In the genomic region with DNA sequence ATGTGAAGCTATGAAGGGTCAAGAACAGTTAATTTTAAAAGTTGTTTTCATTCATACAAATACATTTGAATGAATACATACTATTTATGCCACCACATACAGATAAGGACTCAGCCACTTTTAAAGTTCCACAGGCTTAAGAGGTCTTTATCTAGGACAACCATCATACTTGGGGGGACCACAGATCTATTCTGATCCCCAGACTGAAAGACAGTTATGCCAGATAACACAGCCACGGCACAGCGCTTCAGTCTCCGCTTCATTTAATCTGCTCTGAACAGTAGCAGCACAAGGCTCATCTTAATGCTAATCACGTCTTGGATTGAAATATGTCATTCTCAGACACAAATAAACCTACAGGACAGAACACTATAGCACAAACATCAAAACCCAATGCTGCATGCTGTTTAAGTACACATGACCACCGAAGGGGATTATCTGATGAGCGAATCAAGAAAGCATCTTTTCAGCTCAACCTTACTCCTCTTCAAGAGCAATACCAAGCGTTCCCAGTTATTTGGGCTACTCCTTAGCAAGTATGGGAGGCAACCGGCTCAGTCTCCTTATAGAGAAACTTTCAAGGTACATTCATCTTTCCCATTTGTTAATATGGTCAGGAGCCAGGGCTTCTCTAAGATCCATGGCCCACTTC, we compare ENCODE assay signal across 16 cellular contexts. TPM values are rescaled to one million over a fixed set of nuclear protein-coding genes. Genes with fewer than 3 reads are reported as not detected.
DNase-seq lines count a peak whose midpoint lies in the region; TF ChIP-seq lines count a peak whose summit lies in the region.
"Had no signal": no experiment of that assay in that cellular context is flagged by ENCODE, and none has a peak within 500 bp of the region (broad histone marks: within the 10 kb centered on the region; RNA-seq: fewer than 3 reads in every experiment).

No MANE protein-coding gene starts in this region.

- no peak for TF ChIP-seq EP300 in esophagus muscularis mucosa (IDR thresholded peaks at IDR 0.05)

- TSS peak; percentile 70 for BruUV-seq in Caco-2 (replicated peaks; lab: Mats Ljungman, UMichigan)
- no TSS peak for BruUV-seq in mammary epithelial cell (replicated peaks; lab: Mats Ljungman, UMichigan)

- H3K79me1 ChIP-seq in neuronal stem cell (ENCODE audit: low read depth, low read length) = no peaks in the 10 kb centered on the region

- H3K4me2 ChIP-seq in neuronal stem cell (ENCODE audit: insufficient read depth, low read length, poor library complexity, severe bottlenecking) (no peak overlapping the region), mammary epithelial cell (ENCODE audit: insufficient read depth, low read depth, low read length) (no peak overlapping the region)
- H3K4me2 ChIP-seq: KMS-11 had no signal

- 89% methylated on average over 8 of the region's 8 CpGs for WGBS in esophagus muscularis mucosa
- WGBS in neuronal stem cell (ENCODE audit: extremely low coverage in 2 of 2, insufficient read length in 2 of 2, insufficient replicate concordance in 1 of 2), 2 donors = no CpG with 5 or more reads among the region's 8 CpGs
- 99% methylated on average over 8 of the region's 8 CpGs for WGBS in mammary epithelial cell (ENCODE audit: low coverage, missing lambda C conversion rate)

- no peak overlapping the region for H2AK5ac ChIP-seq in neuronal stem cell (ENCODE audit: low read depth, low read length)

- H2AFZ ChIP-seq in neuronal stem cell (ENCODE audit: low read length) (no peak overlapping the region), mammary epithelial cell (ENCODE audit: low read depth, low read length) (no peak overlapping the region)

- H3K9me3 ChIP-seq in Caco-2 = no peaks in the 10 kb centered on the region
- no peaks in the 10 kb centered on the region for H3K9me3 ChIP-seq in SJSA1 (replicated peaks)
- H3K9me3 ChIP-seq in esophagus muscularis mucosa = no peaks in the 10 kb centered on the region
- no peaks in the 10 kb centered on the region for H3K9me3 ChIP-seq in neuronal stem cell (replicated peaks in 1 of 2; ENCODE audit: control insufficient read depth in 2 of 2, insufficient read depth in 1 of 2, low read depth in 1 of 2, low read length in 2 of 2)
- H3K9me3 ChIP-seq in mammary epithelial cell (replicated peaks; ENCODE audit: insufficient read depth, low read length) = no peaks in the 10 kb centered on the region
- H3K9me3 ChIP-seq: BE2C, breast epithelium, prostate gland, vagina had no signal

- no peak for TF ChIP-seq POLR2A in esophagus muscularis mucosa (IDR thresholded peaks at IDR 0.05; ENCODE audit: low read depth)

- no peak overlapping the region for H3K14ac ChIP-seq in neuronal stem cell (ENCODE audit: low read length)

- no peak overlapping the region for H2BK120ac ChIP-seq in neuronal stem cell (ENCODE audit: low read depth, low read length)

- H2BK12ac ChIP-seq in neuronal stem cell (ENCODE audit: low read length) = no peak overlapping the region

- peaks cover 22% of the 10 kb centered on the region for H3K79me2 ChIP-seq in mammary epithelial cell (ENCODE audit: insufficient read depth, low read length)

- H2BK15ac ChIP-seq in neuronal stem cell (ENCODE audit: low read length) = no peak overlapping the region

- peaks cover 50% of the 10 kb centered on the region for H3K4me1 ChIP-seq in Caco-2
- H3K4me1 ChIP-seq in SJSA1 (replicated peaks) = peaks cover 27% of the 10 kb centered on the region
- H3K4me1 ChIP-seq in esophagus muscularis mucosa = peaks cover 25 to 38% (median 34%) of the 10 kb centered on the region in 4 donors
- H3K4me1 ChIP-seq in neuronal stem cell (ENCODE audit: control insufficient read depth in 2 of 2, insufficient read depth in 1 of 2, low read depth in 1 of 2, low read length in 2 of 2) = peaks cover 17 to 19% of the 10 kb centered on the region in 2 donors
- H3K4me1 ChIP-seq in mammary epithelial cell (ENCODE audit: insufficient read depth, low read length) = no peaks in the 10 kb centered on the region
- H3K4me1 ChIP-seq: BE2C, breast epithelium, prostate gland had no signal

- no peak overlapping the region for H2BK5ac ChIP-seq in neuronal stem cell (ENCODE audit: low read length)

- dilution Hi-C loops in mammary epithelial cell (cut with HindIII; ENCODE audit: low sequenced_read_pairs) = no loop called here

- POLR2A ChIA-PET in Caco-2 (lab: Charles Lee) = interaction anchor here (0.7 to 1.4 kb wide), 2 partner anchors 33 to 572 kb away, joined by 3 to 10 read pairs; a partner anchor contains a TSS

- in situ Hi-C loops in mammary epithelial cell (cut with MboI; ENCODE audit: low sequenced_read_pairs in 2 of 2) = no loop called here

- no peak for TF ChIP-seq CTCF in Caco-2 (IDR thresholded peaks at IDR 0.05; ENCODE audit: insufficient read depth in 1 of 2, low read depth in 1 of 2, low read length in 1 of 2, severe bottlenecking in 1 of 2, unreplicated experiment in 1 of 2)
- TF ChIP-seq CTCF in esophagus muscularis mucosa (IDR thresholded peaks at IDR 0.05) = no peak
- no peak for TF ChIP-seq CTCF in mammary epithelial cell (conservative IDR thresholded peaks at IDR 0.05 in 1 of 2, IDR thresholded peaks at IDR 0.05 in 1 of 2; ENCODE audit: extremely low read depth in 1 of 2, insufficient read depth in 1 of 2, low read depth in 1 of 2, low read length in 2 of 2)

- H4K8ac ChIP-seq in neuronal stem cell (ENCODE audit: low read depth, low read length) = no peak overlapping the region

- DNase-seq in Caco-2 (no peak), SJSA1 (ENCODE audit: low read depth in 1 of 2, low spot score in 2 of 2) (no peak), esophagus muscularis mucosa (ENCODE audit: extremely low spot score) (no peak), neuronal stem cell (ENCODE audit: low spot score) (no peak), mammary epithelial cell (no peak), posterior cingulate gyrus (no peak), NCI-H146 (lab: John Stamatoyannopoulos, UW) (no peak)
- no peak for DNase-seq in activated T-cell treated with anti-CD3 and anti-CD28 coated beads, Interleukin-2, amount 50 U/mL, for 1 hour
- DNase-seq: BE2C; DMS79; NCI-H1436; stimulated activated CD4-positive, alpha-beta T cell treated with anti-CD3 and anti-CD28 coated beads, Interleukin-1b, Interleukin-23, amount 100 ng/mL, for 48 hours had no signal

- H4K91ac ChIP-seq in neuronal stem cell (ENCODE audit: low read depth, low read length, poor library complexity) = no peak overlapping the region

- H3K23ac ChIP-seq in neuronal stem cell (ENCODE audit: low read depth, low read length, poor library complexity) = no peak overlapping the region

- H3K27ac ChIP-seq in SJSA1 (peak overlapping the region; percentile 79), esophagus muscularis mucosa (replicated peaks in 1 of 4) (peak overlapping the region; percentile 58 to 75 (median 66)), neuronal stem cell (replicated peaks; ENCODE audit: low read length) (peak overlapping the region; percentile 79), mammary epithelial cell (ENCODE audit: insufficient read depth, low read depth, low read length) (no peak overlapping the region)
- H3K27ac ChIP-seq: KMS-11, prostate gland, vagina had no signal

- CTCF ChIA-PET in Caco-2 (lab: Charles Lee) (no interaction called here), mammary epithelial cell (lab: Charles Lee; ENCODE audit: low non-redundant PET) (interaction anchor here (0.6 kb wide), 1 partner anchor 47 kb away, joined by 3 read pairs; no protein-coding TSS in a partner anchor)

- no peak overlapping the region for H3K18ac ChIP-seq in neuronal stem cell (ENCODE audit: low read length)

- H3K4me1 Mint-ChIP-seq in Caco-2 (ENCODE audit: low read depth, unreplicated experiment) = peaks cover 8% of the 10 kb centered on the region

- no peaks in the 10 kb centered on the region for H4K20me1 ChIP-seq in mammary epithelial cell (ENCODE audit: insufficient read depth, low read length)

- intact Hi-C loops in Caco-2 (cut with micrococcal nuclease; ENCODE audit: unreplicated experiment) (loop anchor here (10.0 kb wide), 1 partner anchor 346 kb away; no protein-coding TSS in a partner anchor), esophagus muscularis mucosa (cut with DNase I) (loop anchor here (10.0 kb wide), 3 partner anchors 316 to 796 kb away; a partner anchor contains a TSS), mammary epithelial cell (cut with micrococcal nuclease) (no loop called here), posterior cingulate gyrus (cut with DNase I) (no loop called here)

- H3K4ac ChIP-seq in neuronal stem cell (ENCODE audit: low read length) = no peak overlapping the region

- no peaks in the 10 kb centered on the region for H3K9me3 Mint-ChIP-seq in Caco-2 (ENCODE audit: unreplicated experiment)

- H3K27me3 ChIP-seq in Caco-2 (replicated peaks; ENCODE audit: control insufficient read depth, insufficient read depth, low read length) (no peaks in the 10 kb centered on the region), SJSA1 (replicated peaks) (no peaks in the 10 kb centered on the region), esophagus muscularis mucosa (no peaks in the 10 kb centered on the region), neuronal stem cell (ENCODE audit: control insufficient read depth in 3 of 3, insufficient read depth in 3 of 3, low read depth in 1 of 3, low read length in 3 of 3) (no peaks in the 10 kb centered on the region), mammary epithelial cell (ENCODE audit: insufficient read depth, low read length) (no peaks in the 10 kb centered on the region)
- H3K27me3 ChIP-seq: BE2C, breast epithelium, vagina had no signal

- peak overlapping the region; percentile 48 for H3K4me3 Mint-ChIP-seq in Caco-2 (ENCODE audit: unreplicated experiment)

- H3K36me3 Mint-ChIP-seq in Caco-2 (ENCODE audit: insufficient read depth, unreplicated experiment) = peaks cover 54% of the 10 kb centered on the region

- peak overlapping the region; percentile 75 for H3K27ac Mint-ChIP-seq in Caco-2 (ENCODE audit: unreplicated experiment)

- no peaks in the 10 kb centered on the region for H3K27me3 Mint-ChIP-seq in Caco-2 (ENCODE audit: insufficient read depth, unreplicated experiment)

- H3K9ac ChIP-seq in neuronal stem cell (ENCODE audit: low read depth, low read length, poor library complexity) (no peak overlapping the region), mammary epithelial cell (ENCODE audit: insufficient read depth, low read length) (no peak overlapping the region)
- H3K9ac ChIP-seq: KMS-11 had no signal

- H3K4me3 ChIP-seq in Caco-2 (ENCODE audit: low read depth, low read length) (no peak overlapping the region), SJSA1 (no peak overlapping the region), esophagus muscularis mucosa (no peak overlapping the region), neuronal stem cell (ENCODE audit: low read length in 2 of 2) (no peak overlapping the region), mammary epithelial cell (replicated peaks in 1 of 3; ENCODE audit: insufficient read depth in 1 of 3, low read depth in 2 of 3, low read length in 3 of 3) (no peak overlapping the region)
- H3K4me3 ChIP-seq: breast epithelium, prostate gland, vagina had no signal

- H3K36me3 ChIP-seq in Caco-2 (ENCODE audit: control insufficient read depth, insufficient read depth, low read length) = no peaks in the 10 kb centered on the region
- H3K36me3 ChIP-seq in SJSA1 = peaks cover 52% of the 10 kb centered on the region
- peaks cover 10 to 46% (median 29%) of the 10 kb centered on the region in 4 donors for H3K36me3 ChIP-seq in esophagus muscularis mucosa
- peaks cover 4 to 82% of the 10 kb centered on the region in 2 donors for H3K36me3 ChIP-seq in neuronal stem cell (replicated peaks in 1 of 2; ENCODE audit: control insufficient read depth in 2 of 2, insufficient read depth in 2 of 2, low read length in 2 of 2)
- peaks cover 53% of the 10 kb centered on the region for H3K36me3 ChIP-seq in mammary epithelial cell (ENCODE audit: insufficient read depth, low read length)
- H3K36me3 ChIP-seq: breast epithelium, prostate gland had no signal

RNA-seq across cellular contexts. Expression of a gene that starts 33.3 kb away (rescaled TPM):
- total RNA-seq in Caco-2 (2022) (64.2 and 65.4 TPM in 2 replicates), esophagus muscularis mucosa (10 to 100 TPM; 14.2 to 36.9 (median 17.2) TPM), mammary epithelial cell (10 to 100 TPM; 38.8 to 80.9 TPM)
- total RNA-seq in SJSA1 (2014; rRNA removed; shearing (Covaris generic)) = 58.0 and 62.9 TPM in 2 replicates
- polyA plus RNA-seq in neuronal stem cell (2013, experiment 1 of 2) = 28.9 TPM
- polyA plus RNA-seq in neuronal stem cell (2013, experiment 2 of 2) = 28.2 TPM
- 38.0 TPM for polyA plus RNA-seq in mammary epithelial cell
- polyA minus RNA-seq in mammary epithelial cell = 4.0 TPM

Comparison
In these comparisons a context has a peak if more than half of its experiments do, and no peak if none do; other contexts are left out.
1. intact Hi-C loops: an anchor here in Caco-2 (10.0 kb wide) and esophagus muscularis mucosa (10.0 kb wide); none called in mammary epithelial cell and posterior cingulate gyrus.